8 cellular contexts compared by ENCODE assay signal in the genomic region with DNA sequence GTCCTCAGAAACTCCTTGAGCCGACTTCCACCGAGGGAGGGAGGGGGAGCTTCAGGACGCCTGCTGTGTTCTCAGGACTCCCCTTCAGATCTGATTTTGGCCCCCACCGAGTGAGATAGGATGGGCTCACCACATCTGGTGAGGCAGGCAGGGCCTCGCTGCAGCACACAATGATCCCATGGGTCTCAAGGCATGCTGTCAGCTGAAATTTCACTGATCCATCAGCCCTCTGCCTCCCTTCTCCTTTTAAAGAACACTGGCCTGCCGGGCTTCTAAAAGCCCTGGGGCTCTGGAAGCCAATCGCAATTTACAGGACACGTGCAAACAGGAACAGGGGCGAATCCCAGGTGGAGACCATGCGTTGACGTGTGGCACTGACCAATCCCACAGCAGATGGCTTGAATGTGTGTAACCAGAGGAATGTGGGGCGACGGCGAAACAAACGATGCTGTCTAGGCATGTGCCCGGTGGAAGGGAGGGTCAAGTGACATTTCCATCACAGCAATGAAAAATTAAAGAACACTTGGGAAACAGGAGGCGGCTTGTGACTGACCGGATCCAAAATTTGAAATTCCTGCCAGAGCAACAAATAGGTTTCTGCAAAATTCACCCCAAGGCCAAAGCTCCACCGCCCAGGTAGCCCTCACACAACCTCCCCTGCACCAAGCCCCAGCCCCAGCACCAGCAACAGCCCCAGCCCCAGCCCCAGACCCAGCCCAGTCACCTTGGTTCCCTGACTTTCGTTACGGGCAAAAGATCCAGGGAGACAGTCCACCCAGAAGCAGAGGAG.
DNase-seq lines count a peak whose midpoint lies in the region; ATAC-seq, FAIRE-seq and TF ChIP-seq lines count a peak whose summit lies in the region.

No MANE protein-coding gene starts in this region.

- H2AK5ac ChIP-seq in trophoblast cell (ENCODE audit: low read length): no peak overlapping the region

- H3K36me3 ChIP-seq in ES-I3 (ENCODE audit: insufficient read depth, low read length) (no peaks in the 10 kb centered on the region), OCI-LY3 (replicated peaks; ENCODE audit: low read depth, low read length) (no peaks in the 10 kb centered on the region), trophoblast cell (ENCODE audit: control insufficient read depth in 1 of 2, insufficient read depth in 2 of 2, low read length in 2 of 2) (no peaks in the 10 kb centered on the region)

- H3K23ac ChIP-seq in trophoblast cell (ENCODE audit: low read length): no peak overlapping the region

- H2BK5ac ChIP-seq in trophoblast cell (ENCODE audit: low read depth, low read length, poor library complexity): no peak overlapping the region

- no peak for DNase-seq in epithelial cell of proximal tubule (ENCODE audit: low read depth)
- DNase-seq in trophoblast cell: no peak
- no peak for DNase-seq in NOMO-1 treated with dmso at 0.1 percent for 144 hours (lab: John Stamatoyannopoulos, UW; ENCODE audit: unreplicated experiment)
- no peak for DNase-seq in NCI-H82 treated with DMSO at 0.1 percent for 48 hours (lab: John Stamatoyannopoulos, UW; ENCODE audit: unreplicated experiment)
- DNase-seq in urothelium cell line (ENCODE audit: low spot score): no peak

- no peak overlapping the region for H3K18ac ChIP-seq in trophoblast cell (ENCODE audit: low read length)

- H3K79me2 ChIP-seq in OCI-LY3 (ENCODE audit: low read length): no peaks in the 10 kb centered on the region
- no peaks in the 10 kb centered on the region for H3K79me2 ChIP-seq in trophoblast cell (ENCODE audit: control insufficient read depth, insufficient read depth, low read length, poor library complexity)

- H4K12ac ChIP-seq in trophoblast cell (ENCODE audit: low read depth, low read length): no peak overlapping the region

- H3K4me2 ChIP-seq in OCI-LY3 (ENCODE audit: low read length) (peak overlapping the region; percentile 71), trophoblast cell (ENCODE audit: low read length) (peak overlapping the region; percentile 85)

- H3K27ac ChIP-seq in OCI-LY3 (ENCODE audit: low read length): no peak overlapping the region
- H3K27ac ChIP-seq in trophoblast cell (ENCODE audit: low read depth, low read length): no peak overlapping the region

- H3K4ac ChIP-seq in trophoblast cell (ENCODE audit: low read depth, low read length): no peak overlapping the region

- no peak overlapping the region for H4K91ac ChIP-seq in trophoblast cell (ENCODE audit: low read depth, low read length)

- no peaks in the 10 kb centered on the region; the same call in 1 of the 2 replicates for H3K4me1 ChIP-seq in ES-I3 (ENCODE audit: insufficient read depth, low read length)
- H3K4me1 ChIP-seq in OCI-LY3 (ENCODE audit: low read length): 0 out of 2 replicates have a peak, but pooled peaks cover 2% of the 10 kb centered on the region
- H3K4me1 ChIP-seq in trophoblast cell (ENCODE audit: control insufficient read depth in 1 of 2, insufficient read depth in 2 of 2, low read length in 2 of 2): peaks cover 11 to 12% of the 10 kb centered on the region in 2 experiments

- H4K20me1 ChIP-seq in OCI-LY3 (ENCODE audit: insufficient read depth, low read length): no peaks in the 10 kb centered on the region

- H3K27me3 ChIP-seq in OCI-LY3 (ENCODE audit: low read depth, low read length) (no peaks in the 10 kb centered on the region), trophoblast cell (ENCODE audit: insufficient read depth, low read length) (peaks cover 2% of the 10 kb centered on the region)

- peak overlapping the region; percentile 76 for H3K4me3 ChIP-seq in OCI-LY3 (ENCODE audit: low read length)
- peak overlapping the region; percentile 58 for H3K4me3 ChIP-seq in epithelial cell of proximal tubule (ENCODE audit: low read depth, low read length)
- H3K4me3 ChIP-seq in trophoblast cell (ENCODE audit: low read depth, low read length): peak overlapping the region; percentile 38

- H3K9me3 ChIP-seq in ES-I3 (ENCODE audit: control insufficient read depth, insufficient read depth, low read length) (no peaks in the 10 kb centered on the region), OCI-LY3 (ENCODE audit: insufficient read depth, low read length) (no peaks in the 10 kb centered on the region), trophoblast cell (ENCODE audit: insufficient read depth, low read depth, low read length) (peaks cover 9% of the 10 kb centered on the region)

- peak overlapping the region; percentile 76; the same call in 1 of the 2 replicates for H2AFZ ChIP-seq in OCI-LY3 (ENCODE audit: low read depth, low read length)
- peak overlapping the region; percentile 60 for H2AFZ ChIP-seq in trophoblast cell (ENCODE audit: insufficient read depth, low read length, poor library complexity)

- H3K14ac ChIP-seq in trophoblast cell (ENCODE audit: low read length): no peak overlapping the region

- no CpG with 5 or more reads among the region's 21 CpGs for WGBS in trophoblast cell (ENCODE audit: extremely low coverage, insufficient coverage, insufficient read length)

- peak overlapping the region; percentile 51; the same call in 1 of the 2 replicates for H3K9ac ChIP-seq in ES-I3 (ENCODE audit: low read depth, low read length)
- H3K9ac ChIP-seq in OCI-LY3 (ENCODE audit: low read length): peak overlapping the region; percentile 27; the same call in 1 of the 2 replicates
- H3K9ac ChIP-seq in trophoblast cell (ENCODE audit: low read length): no peak overlapping the region

- no peak overlapping the region for H2BK120ac ChIP-seq in trophoblast cell (ENCODE audit: insufficient read depth, low read length, poor library complexity)

- TF ChIP-seq CTCF in OCI-LY3 (IDR thresholded peaks at IDR 0.05; ENCODE audit: low read depth, low read length) (no peak), epithelial cell of proximal tubule (conservative IDR thresholded peaks at IDR 0.05; ENCODE audit: low read depth, low read length) (no peak)

- H4K8ac ChIP-seq in trophoblast cell (ENCODE audit: low read depth, low read length): peak overlapping the region; percentile 32

- no peak for ATAC-seq in GM18519 (IDR thresholded peaks at IDR 0.05; ENCODE audit: low FRiP score, unreplicated experiment)

- H2BK12ac ChIP-seq in trophoblast cell (ENCODE audit: low read length): no peak overlapping the region

- no peak for FAIRE-seq in urothelium cell line (lab: Jason Lieb, UNC)

- no peaks in the 10 kb centered on the region for H3K79me1 ChIP-seq in trophoblast cell (ENCODE audit: low read length)
